ENCODE assay signal across 8 cellular contexts in genomic region chr2:231708773-231709635, GRCh38. TPM values are rescaled to one million over a fixed set of nuclear protein-coding genes. Genes with fewer than 3 reads are reported as not detected.
DNase-seq lines count a peak whose midpoint lies in the region; ATAC-seq, FAIRE-seq and TF ChIP-seq lines count a peak whose summit lies in the region.

No MANE protein-coding gene starts in this region.

- peaks cover 70% of the 10 kb centered on the region for H3K36me3 Mint-ChIP-seq in activated T-cell treated with anti-CD3 and anti-CD28 coated beads, Interleukin-2, amount 50 U/mL, for 24 hours (ENCODE audit: low read depth)

- H3K9me3 Mint-ChIP-seq in activated T-cell treated with anti-CD3 and anti-CD28 coated beads, Interleukin-2, amount 50 U/mL, for 24 hours, result no peaks in the 10 kb centered on the region

- 0 to 1% methylated on average over 95 to 118 of the region's 118 CpGs for WGBS in aorta, 2 donors

- H3K4me3 Mint-ChIP-seq in activated T-cell treated with anti-CD3 and anti-CD28 coated beads, Interleukin-2, amount 50 U/mL, for 24 hours, result peak overlapping the region; percentile 99

- peak overlapping the region; percentile 100 for H3K27ac Mint-ChIP-seq in activated T-cell treated with anti-CD3 and anti-CD28 coated beads, Interleukin-2, amount 50 U/mL, for 24 hours

- DNase-seq in CMK (ENCODE audit: low read depth) (peak; percentile 62), MG63 (peak; percentile 64), fibroblast of gingiva (ENCODE audit: low read depth) (peak; percentile 26), osteoblast (ENCODE audit: insufficient read length, low spot score, missing footprints) (peak; percentile 89), aorta (peak; percentile 81 to 87), H54 (ENCODE audit: insufficient read length, low spot score) (no peak), AG08395 (ENCODE audit: low spot score) (no peak)
- DNase-seq in activated T-cell treated with anti-CD3 and anti-CD28 coated beads, Interleukin-2, amount 50 U/mL, for 24 hours, result peak; percentile 75

- no peak for ATAC-seq in aorta (ENCODE audit: low FRiP score)

- H3K4me1 ChIP-seq in osteoblast (ENCODE audit: insufficient read depth, low read length) (peaks cover 24% of the 10 kb centered on the region), aorta (ENCODE audit: control insufficient read depth in 1 of 2, insufficient read depth in 2 of 2, low read length in 2 of 2) (no peaks in the 10 kb centered on the region)

- H3K79me2 ChIP-seq in osteoblast (ENCODE audit: insufficient read depth, low read length), result peaks cover 53% of the 10 kb centered on the region

- intact Hi-C loops in aorta (cut with DNase I), result loop anchor here (1.0 to 5.0 kb wide), 5 partner anchors 47 to 96 kb away; no protein-coding TSS in a partner anchor

- H3K4me1 Mint-ChIP-seq in activated T-cell treated with anti-CD3 and anti-CD28 coated beads, Interleukin-2, amount 50 U/mL, for 24 hours (ENCODE audit: low read depth), result peaks cover 41% of the 10 kb centered on the region

- H2AFZ ChIP-seq in osteoblast (ENCODE audit: low read length), result no peak overlapping the region

- no peaks in the 10 kb centered on the region for H3K9me3 ChIP-seq in MG63
- no peaks in the 10 kb centered on the region for H3K9me3 ChIP-seq in osteoblast (ENCODE audit: low read depth, low read length)
- no peaks in the 10 kb centered on the region for H3K9me3 ChIP-seq in aorta (ENCODE audit: control insufficient read depth, low read length)

- peak overlapping the region; percentile 82 for H3K4me3 ChIP-seq in MG63
- H3K4me3 ChIP-seq in osteoblast (ENCODE audit: insufficient read depth, low read length), result peak overlapping the region; percentile 95
- peak overlapping the region; percentile 50 to 79 for H3K4me3 ChIP-seq in aorta (ENCODE audit: low read length in 2 of 2)

- TF ChIP-seq POLR2A in H54 (IDR thresholded peaks at IDR 0.05; ENCODE audit: low read depth, low read length), result no peak

- H3K4me2 ChIP-seq in osteoblast (ENCODE audit: insufficient read depth, low read length), result peak overlapping the region; percentile 81

- H3K27ac ChIP-seq in osteoblast (ENCODE audit: low read depth, low read length) (peak overlapping the region; percentile 60), aorta (ENCODE audit: low read depth in 1 of 2, low read length in 2 of 2) (peak overlapping the region; percentile 63 to 90)

- TF ChIP-seq CTCF in osteoblast (IDR thresholded peaks at IDR 0.05; ENCODE audit: extremely low read depth, low read depth, low read length), result no peak

- H3K27me3 ChIP-seq in MG63 (no peaks in the 10 kb centered on the region), osteoblast (ENCODE audit: insufficient read depth, low read length) (no peaks in the 10 kb centered on the region), aorta (ENCODE audit: control insufficient read depth in 1 of 2, insufficient read depth in 2 of 2, low read length in 1 of 2) (no peaks in the 10 kb centered on the region)

- no peaks in the 10 kb centered on the region for H3K27me3 Mint-ChIP-seq in activated T-cell treated with anti-CD3 and anti-CD28 coated beads, Interleukin-2, amount 50 U/mL, for 24 hours

- no peak for FAIRE-seq in H54 (lab: Jason Lieb, UNC)

- H3K36me3 ChIP-seq in MG63 (peaks cover 46% of the 10 kb centered on the region), osteoblast (ENCODE audit: insufficient read depth, low read length) (peaks cover 18% of the 10 kb centered on the region), aorta (ENCODE audit: control insufficient read depth in 1 of 2, insufficient read depth in 2 of 2, low read length in 1 of 2) (peaks cover 0 to 3% of the 10 kb centered on the region in 2 donors)

- H4K20me1 ChIP-seq in osteoblast (ENCODE audit: insufficient read depth, low read length), result peaks cover 33% of the 10 kb centered on the region

RNA-seq across cellular contexts. Expression of gene PTMA, which starts 0.7 kb away (rescaled TPM):
- 1,493 and 1,533 TPM in 2 replicates for total RNA-seq in MG63 (2014; rRNA removed; shearing (Covaris generic); ENCODE audit: low replicate concordance)
- total RNA-seq in osteoblast, result 459 and 545 TPM in 2 replicates
- 100 to 1,000 TPM; 792 to 882 TPM for total RNA-seq in aorta
- 1,000 to 10,000 TPM; 1,255 to 2,243 TPM for polyA plus RNA-seq in aorta

Comparison
In these comparisons a context has a peak if more than half of its experiments do, and no peak if none do; other contexts are left out.
1. DNase-seq: peak in CMK (single experiment), MG63 (single experiment), activated T-cell treated with anti-CD3 and anti-CD28 coated beads, Interleukin-2, amount 50 U/mL, for 24 hours (single experiment), fibroblast of gingiva (single experiment), osteoblast (single experiment) and aorta (2 of 2); none in H54 (single experiment) and AG08395 (single experiment).
2. Peak in every context shown above with its lines, with median percentiles within 50 percentile points of each other: H3K4me3 ChIP-seq.